1 cellular context compared by ENCODE assay signal in genomic region chr15:67765706-67766105, GRCh38.
TF ChIP-seq lines count a peak whose summit lies in the region.

No MANE protein-coding gene starts in this region.

TF ChIP-seq in GM12878, 131 proteins besides CTCF, POLR2A, EP300 and RAD21:
- TF ChIP-seq E2F4 (IDR thresholded peaks at IDR 0.05; ENCODE audit: low read depth, low read length) (no peak), NR2F1 (conservative IDR thresholded peaks at IDR 0.05) (0 out of 2 replicates have a peak, but pooled peaks have one; percentile 21)
